ENCODE assay signal across 2 cellular contexts in genomic region chr2:98134601-98135000, GRCh38.
A peak's percentile ranks its signal among the peaks of the same experiment; 100 is the strongest.
TF ChIP-seq lines count a peak whose summit lies in the region.

No MANE protein-coding gene starts in this region.

TF ChIP-seq in GM12878, 131 proteins besides CTCF, POLR2A, EP300 and RAD21:
- TF ChIP-seq CBX5 (IDR thresholded peaks at IDR 0.05; ENCODE audit: low read depth) (no peak), ATF2 (IDR thresholded peaks at IDR 0.05; ENCODE audit: low read length) (0 out of 2 replicates have a peak, but pooled peaks have one; percentile 26)
TF ChIP-seq in GM12878: peak in this region for 1.

TF ChIP-seq in HepG2, 621 proteins besides CTCF, POLR2A, EP300 and RAD21:
- TF ChIP-seq UBTF (CRISPR knock-in tag; IDR thresholded peaks at IDR 0.05) = no peak
- no peak for TF ChIP-seq ZNF326 (CRISPR knock-in tag; IDR thresholded peaks at IDR 0.05; ENCODE audit: borderline replicate concordance)
- TF ChIP-seq PAWR (CRISPR knock-in tag; IDR thresholded peaks at IDR 0.05; ENCODE audit: borderline replicate concordance) = no peak
- TF ChIP-seq ZNF263 (CRISPR knock-in tag; IDR thresholded peaks at IDR 0.05) = no peak
